Comparison of ENCODE assay signal across 8 cellular contexts in the genomic region with DNA sequence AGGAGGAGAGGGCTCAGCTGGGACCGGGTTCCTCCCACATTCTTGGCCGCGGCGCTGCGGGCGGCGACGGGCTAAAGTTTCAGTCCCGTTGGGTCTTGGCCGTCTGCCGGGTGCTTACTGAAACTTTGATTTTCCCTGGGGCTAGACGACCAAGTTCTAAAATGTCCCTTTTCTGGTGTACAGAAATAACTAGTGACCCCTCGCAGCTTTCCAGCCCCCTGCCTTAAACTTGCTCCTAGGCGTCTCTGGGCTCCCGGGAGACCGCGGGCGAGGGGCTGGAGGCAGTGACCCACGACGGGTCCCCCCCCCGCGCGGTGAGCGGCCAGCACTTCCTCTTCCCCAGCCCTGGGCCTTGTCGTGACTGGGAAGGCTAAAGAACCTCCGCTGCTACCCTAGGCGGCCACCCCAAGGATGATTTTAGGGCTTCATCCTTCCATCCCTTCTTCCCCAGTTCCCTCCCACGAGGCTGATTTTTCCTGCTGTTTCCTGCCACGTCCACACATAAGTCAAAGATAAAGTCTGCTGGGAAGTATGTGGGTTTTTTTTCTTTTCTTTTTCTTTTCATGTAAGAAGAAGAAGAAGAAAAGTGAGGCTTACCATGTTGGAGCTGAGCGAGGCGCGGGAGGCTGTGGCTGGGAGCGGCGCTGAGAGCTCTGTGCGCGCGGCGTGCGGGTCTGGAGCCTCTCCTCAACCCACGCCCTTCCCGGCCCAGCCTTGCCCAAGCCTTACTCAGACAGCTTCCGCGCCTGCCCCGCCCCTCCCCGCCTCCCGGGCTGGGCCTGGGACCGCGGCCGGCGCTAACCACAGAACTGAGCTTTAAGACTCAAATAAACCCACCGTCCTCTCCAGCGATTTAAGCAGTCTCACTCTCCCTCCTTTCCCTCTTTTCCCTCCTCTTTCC. TPM values are rescaled to one million over a fixed set of nuclear protein-coding genes. Genes with fewer than 3 reads are reported as not detected.
A peak's percentile ranks its signal among the peaks of the same experiment; 100 is the strongest.
DNase-seq lines count a peak whose midpoint lies in the region; ATAC-seq, FAIRE-seq and TF ChIP-seq lines count a peak whose summit lies in the region.

A gene (minus strand): TSS at position 689 of the 901 bp plus-strand sequence. CDS start 89 bp downstream, at position 600.

- H3K4me1 ChIP-seq in testis = peaks cover 18% of the 10 kb centered on the region

- H3K36me3 ChIP-seq in testis (ENCODE audit: low read depth, missing control alignments) = no peaks in the 10 kb centered on the region

- peak within 1 kb of the TSS; percentile 65 to 86 for H3K4me3 ChIP-seq in testis

- DNase-seq in GM18507 (ENCODE audit: extremely low spot score, insufficient read length, low read depth) (peak; percentile 54), SK-N-DZ (ENCODE audit: low spot score) (peak; percentile 66), frontal cortex (ENCODE audit: low spot score in 2 of 2) (peak; percentile 31 to 70), nucleus accumbens (lab: John Stamatoyannopoulos, UW) (peak in 31 of 56 donors; percentile 1 to 51 (median 10)), testis (peak; percentile 93), NCI-H2107 treated with DMSO at 0.1 percent for 48 hours (lab: John Stamatoyannopoulos, UW; ENCODE audit: unreplicated experiment) (no peak)
- DNase-seq in activated naive CD4-positive, alpha-beta T cell treated with Interleukin-2 at 50 U/mL for 16 hours = peak; percentile 80

- FAIRE-seq in GM18507 (lab: Jason Lieb, UNC) (peak; percentile 76), frontal cortex (lab: Jason Lieb, UNC) (no peak)

- 0 to 1% methylated on average over 49 to 52 of the region's 52 CpGs for WGBS in testis, 2 donors

- no peak for TF ChIP-seq CTCF in testis (IDR thresholded peaks at IDR 0.05)

- no peak for TF ChIP-seq POLR2A in testis (IDR thresholded peaks at IDR 0.05)

- no peaks in the 10 kb centered on the region for H3K9me3 ChIP-seq in testis

- intact Hi-C loops in testis (cut with DNase I; ENCODE audit: low total_unique reads) = no loop called here

- H3K27me3 ChIP-seq in testis = no peaks in the 10 kb centered on the region

- peak within 1 kb of the TSS; percentile 83 to 87 for H3K27ac ChIP-seq in testis

- peak; percentile 43 for ATAC-seq in HG03354 (IDR thresholded peaks at IDR 0.05; ENCODE audit: poor library complexity, severe bottlenecking, unreplicated experiment)

RNA-seq across cellular contexts. Expression of the gene that starts here (rescaled TPM):
- polyA plus RNA-seq in SK-N-DZ (2014; cell fraction: cytosol; rRNA removed) = 34.7 and 36.6 TPM in 2 replicates
- 2.8 and 5.4 TPM in 2 replicates for polyA plus RNA-seq in SK-N-DZ (2014; cell fraction: nucleus; rRNA removed)
- total RNA-seq in frontal cortex = 1.6 TPM
- total RNA-seq in testis = 10 to 100 TPM; 80.2 to 86.9 TPM
- polyA plus RNA-seq in testis (ENCODE audit: insufficient read depth, low read depth, low replicate concordance) = 275 TPM

Comparison
In these comparisons a context has a peak if more than half of its experiments do, and no peak if none do; other contexts are left out.
1. RNA of the gene that starts here (total RNA-seq): 80.2 to 86.9 TPM in testis; 1.6 TPM in frontal cortex (single experiment); every median in the first group is over 10 times any median in the second.